Comparison of ENCODE assay signal across 17 cellular contexts in the genomic region with DNA sequence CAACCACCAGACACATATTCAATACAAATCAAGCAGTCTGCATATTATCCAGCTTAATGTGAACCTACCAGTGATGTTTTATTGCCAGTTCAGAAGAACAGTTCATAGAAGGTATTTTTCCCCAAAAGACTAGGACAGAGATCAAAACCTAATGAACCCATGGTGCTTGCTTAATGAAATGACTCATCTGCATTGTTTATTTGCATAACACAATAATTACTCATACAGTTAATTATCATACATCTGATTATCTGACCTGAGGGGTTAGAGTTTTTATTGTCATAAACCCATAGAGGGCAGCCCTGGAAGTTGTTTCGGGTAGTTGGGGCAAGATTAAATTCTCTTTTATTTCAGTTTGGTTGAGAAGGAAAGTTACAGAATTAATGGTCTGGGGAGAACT.
"Had no signal": no experiment of that assay in that cellular context is flagged by ENCODE, and none has a peak within 500 bp of the region (broad histone marks: within the 10 kb centered on the region; RNA-seq: fewer than 3 reads in every experiment).

No MANE protein-coding gene starts in this region.

- ATAC-seq: activated CD8-positive, alpha-beta T cell treated with anti-CD3 and anti-CD28 coated beads for 36 hours; natural killer cell; psoas muscle; sciatic nerve; stimulated activated memory B cell treated with anti-CD40 and anti-IgM and Interleukin-4, amounts not matched to agents 10 μg/mL and 1 μg/mL and 100 μg/mL, for 72 hours; upper lobe of right lung had no signal

- H3K27ac Mint-ChIP-seq: activated CD4-positive, alpha-beta T cell treated with anti-CD3 and anti-CD28 coated beads, Interleukin-2, amount 10 ng/mL, durations not matched to agents 24 days and 14 days; activated CD8-positive, alpha-beta T cell treated with anti-CD3 and anti-CD28 coated beads for 36 hours; activated naive CD4-positive, alpha-beta T cell treated with anti-CD3 and anti-CD28 coated beads for 36 hours; natural killer cell; stimulated activated memory B cell treated with anti-CD40 and anti-IgM and Interleukin-4, amounts not matched to agents 10 μg/mL and 1 μg/mL and 100 μg/mL, for 72 hours; T-helper 1 cell treated with Interleukin-12 subunit alpha and Interleukin-12 subunit beta and Interleukin-4 antibody, amounts not matched to agents 30 μg/mL and 1 μg/mL, for 36 hours had no signal

- H3K4me1 ChIP-seq: esophagus muscularis mucosa, psoas muscle, upper lobe of right lung had no signal

- H3K4me1 Mint-ChIP-seq: activated CD4-positive, alpha-beta T cell treated with anti-CD3 and anti-CD28 coated beads, Interleukin-2, amount 10 ng/mL, durations not matched to agents 24 days and 14 days; natural killer cell; stimulated activated memory B cell treated with anti-CD40 and anti-IgM and Interleukin-4, amounts not matched to agents 10 μg/mL and 1 μg/mL and 100 μg/mL, for 72 hours had no signal

- FAIRE-seq: endometrium had no signal

- H3K27me3 Mint-ChIP-seq: activated CD4-positive, alpha-beta T cell treated with anti-CD3 and anti-CD28 coated beads, Interleukin-2, amount 10 ng/mL, durations not matched to agents 24 days and 14 days; activated CD8-positive, alpha-beta T cell treated with anti-CD3 and anti-CD28 coated beads for 36 hours; stimulated activated memory B cell treated with anti-CD40 and anti-IgM and Interleukin-4, amounts not matched to agents 10 μg/mL and 1 μg/mL and 100 μg/mL, for 72 hours had no signal

- H3K9me3 ChIP-seq: esophagus muscularis mucosa, ovary, psoas muscle, upper lobe of right lung had no signal

- H3K4me3 Mint-ChIP-seq: activated CD4-positive, alpha-beta T cell treated with anti-CD3 and anti-CD28 coated beads, Interleukin-2, amount 10 ng/mL, durations not matched to agents 24 days and 14 days; activated CD8-positive, alpha-beta T cell treated with anti-CD3 and anti-CD28 coated beads for 36 hours; activated naive CD4-positive, alpha-beta T cell treated with anti-CD3 and anti-CD28 coated beads for 36 hours; natural killer cell; stimulated activated memory B cell treated with anti-CD40 and anti-IgM and Interleukin-4, amounts not matched to agents 10 μg/mL and 1 μg/mL and 100 μg/mL, for 72 hours; T-helper 1 cell treated with Interleukin-12 subunit alpha and Interleukin-12 subunit beta and Interleukin-4 antibody, amounts not matched to agents 30 μg/mL and 1 μg/mL, for 36 hours had no signal

- H3K4me3 ChIP-seq: esophagus muscularis mucosa, ovary, psoas muscle, upper lobe of right lung had no signal

- H3K36me3 Mint-ChIP-seq: natural killer cell; stimulated activated memory B cell treated with anti-CD40 and anti-IgM and Interleukin-4, amounts not matched to agents 10 μg/mL and 1 μg/mL and 100 μg/mL, for 72 hours had no signal

- H3K9me3 Mint-ChIP-seq: activated CD4-positive, alpha-beta T cell treated with anti-CD3 and anti-CD28 coated beads, Interleukin-2, amount 10 ng/mL, durations not matched to agents 24 days and 14 days; activated CD8-positive, alpha-beta T cell treated with anti-CD3 and anti-CD28 coated beads for 36 hours; stimulated activated memory B cell treated with anti-CD40 and anti-IgM and Interleukin-4, amounts not matched to agents 10 μg/mL and 1 μg/mL and 100 μg/mL, for 72 hours; T-helper 1 cell treated with Interleukin-12 subunit alpha and Interleukin-12 subunit beta and Interleukin-4 antibody, amounts not matched to agents 30 μg/mL and 1 μg/mL, for 36 hours had no signal

- H3K27ac ChIP-seq: esophagus muscularis mucosa, ovary, psoas muscle, upper lobe of right lung had no signal

- DNase-seq: activated CD4-positive, alpha-beta T cell treated with anti-CD3 and anti-CD28 coated beads, Interleukin-2, amount 10 ng/mL, durations not matched to agents 24 days and 14 days; activated CD8-positive, alpha-beta T cell treated with anti-CD3 and anti-CD28 coated beads for 36 hours; activated naive CD4-positive, alpha-beta T cell treated with anti-CD3 and anti-CD28 coated beads for 36 hours; activated T-cell treated with anti-CD3 and anti-CD28 coated beads, Interleukin-2, amount 50 U/mL, for 1 hour; anterior cingulate cortex; cerebellar nuclear complex; cortex of kidney; natural killer cell; ovary; psoas muscle; stimulated activated CD4-positive, alpha-beta T cell treated with anti-CD3 and anti-CD28 coated beads, Interleukin-4, amount 100 ng/mL, for 4 hours; upper lobe of right lung had no signal

- H3K36me3 ChIP-seq: esophagus muscularis mucosa, ovary, upper lobe of right lung had no signal

- H3K27me3 ChIP-seq: esophagus muscularis mucosa, ovary, upper lobe of right lung had no signal
